35 cellular contexts compared by ENCODE assay signal in genomic region chr15:51212239-51212638, GRCh38.
DNase-seq lines count a peak whose midpoint lies in the region; ATAC-seq, FAIRE-seq and TF ChIP-seq lines count a peak whose summit lies in the region.
"Had no signal": no experiment of that assay in that cellular context is flagged by ENCODE, and none has a peak within 500 bp of the region (broad histone marks: within the 10 kb centered on the region; RNA-seq: fewer than 3 reads in every experiment).

No MANE protein-coding gene starts in this region.

- H3K27ac ChIP-seq in HepG2 (ENCODE audit: extremely low read length, insufficient read depth, low read length) (no peak overlapping the region), right lobe of liver (no peak overlapping the region), K562 (ENCODE audit: extremely low read depth, low read depth, low read length) (no peak overlapping the region), neural progenitor cell (no peak overlapping the region), osteoblast (ENCODE audit: low read depth, low read length) (no peak overlapping the region)
- H3K27ac ChIP-seq: 22Rv1; A549; BLaER1; BLaER1 treated with 17β-estradiol and CSF1 and Interleukin-3, amounts not matched to agents 10 nM and 100 nM; C4-2B had no signal

- TF ChIP-seq CTCF in HepG2 (CRISPR knock-in tag; IDR thresholded peaks at IDR 0.05): no peak
- no peak for TF ChIP-seq CTCF in right lobe of liver (IDR thresholded peaks at IDR 0.05)
- TF ChIP-seq CTCF in K562 (IDR thresholded peaks at IDR 0.05 in 2 of 3, conservative IDR thresholded peaks at IDR 0.05 in 1 of 3; ENCODE audit: insufficient read depth in 2 of 3, low read depth in 1 of 3, low read length in 3 of 3): no peak
- TF ChIP-seq CTCF in neural progenitor cell (IDR thresholded peaks at IDR 0.05): no peak
- TF ChIP-seq CTCF in osteoblast (IDR thresholded peaks at IDR 0.05; ENCODE audit: extremely low read depth, low read depth, low read length): no peak

- H3K4me3 Mint-ChIP-seq in neural progenitor cell: peak overlapping the region; percentile 64
- H3K4me3 Mint-ChIP-seq: B cell; CD14-positive monocyte; CD4-positive, alpha-beta memory T cell; CD4-positive, alpha-beta T cell; CD4-positive, CD25-positive, alpha-beta regulatory T cell; CD8-positive, alpha-beta memory T cell; CD8-positive, alpha-beta T cell had no signal

- TF ChIP-seq POLR2A in HepG2 (IDR thresholded peaks at IDR 0.05; ENCODE audit: insufficient read depth in 1 of 2, low read depth in 2 of 2, low read length in 2 of 2): no peak
- no peak for TF ChIP-seq POLR2A in right lobe of liver (IDR thresholded peaks at IDR 0.05)
- no peak for TF ChIP-seq POLR2A in K562 (conservative IDR thresholded peaks at IDR 0.05)

- CTCF ChIA-PET in HepG2 (lab: Yijun Ruan, JAX; ENCODE audit: low intra/inter-chr PET ratio, low total read pairs) (no interaction called here), K562 (lab: Yijun Ruan, JAX; ENCODE audit: low intra/inter-chr PET ratio) (no interaction called here)

- peaks cover 2% of the 10 kb centered on the region for H3K27me3 Mint-ChIP-seq in neural progenitor cell (ENCODE audit: insufficient read depth, low read depth)

- TF ChIP-seq RAD21 in HepG2 (CRISPR knock-in tag; IDR thresholded peaks at IDR 0.05): no peak
- no peak for TF ChIP-seq RAD21 in K562 (CRISPR knock-in tag; conservative IDR thresholded peaks at IDR 0.05 in 1 of 2, IDR thresholded peaks at IDR 0.05 in 1 of 2)

- H3K9me1 ChIP-seq in K562 (ENCODE audit: control insufficient read depth, insufficient read depth, low read length): no peaks in the 10 kb centered on the region

- 75% methylated on average over 5 of the region's 5 CpGs for WGBS in HepG2 (ENCODE audit: low lambda C conversion rate)
- WGBS in right lobe of liver (ENCODE audit: insufficient coverage, low coverage, low lambda C conversion rate, missing lambda C conversion rate): 49% methylated on average over 2 of the region's 5 CpGs
- 42% methylated on average over 5 of the region's 5 CpGs for WGBS in K562 (ENCODE audit: insufficient coverage, low coverage, missing lambda C conversion rate)

- H3K27ac Mint-ChIP-seq in neural progenitor cell: no peak overlapping the region
- H3K27ac Mint-ChIP-seq: B cell; CD14-positive monocyte; CD4-positive, alpha-beta memory T cell; CD4-positive, alpha-beta T cell; CD4-positive, CD25-positive, alpha-beta regulatory T cell; CD8-positive, alpha-beta memory T cell; CD8-positive, alpha-beta T cell had no signal

- H3K4me3 ChIP-seq in HepG2 (replicated peaks in 1 of 3; ENCODE audit: insufficient read depth in 1 of 3, low read depth in 2 of 3, low read length in 3 of 3) (no peak overlapping the region), right lobe of liver (no peak overlapping the region), K562 (no peak overlapping the region), neural progenitor cell (no peak overlapping the region), osteoblast (ENCODE audit: insufficient read depth, low read length) (no peak overlapping the region)
- H3K4me3 ChIP-seq: A549; BLaER1; BLaER1 treated with 17β-estradiol and CSF1 and Interleukin-3, amounts not matched to agents 10 nM and 100 nM had no signal

- no peaks in the 10 kb centered on the region for H3K4me1 ChIP-seq in HepG2 (ENCODE audit: insufficient read depth, low read length)
- no peaks in the 10 kb centered on the region for H3K4me1 ChIP-seq in right lobe of liver
- H3K4me1 ChIP-seq in K562 (replicated peaks in 1 of 2; ENCODE audit: control insufficient read depth in 2 of 2, insufficient read depth in 2 of 2, low read length in 2 of 2): no peaks in the 10 kb centered on the region
- no peaks in the 10 kb centered on the region for H3K4me1 ChIP-seq in neural progenitor cell
- no peaks in the 10 kb centered on the region for H3K4me1 ChIP-seq in osteoblast (ENCODE audit: insufficient read depth, low read length)
- H3K4me1 ChIP-seq: A549; BE2C; BLaER1; BLaER1 treated with 17β-estradiol and CSF1 and Interleukin-3, amounts not matched to agents 10 nM and 100 nM; Caco-2 had no signal

- DNase-seq in HepG2 (ENCODE audit: low spot score) (no peak), right lobe of liver (no peak), K562 (ENCODE audit: extremely low read depth in 1 of 4, low spot score in 3 of 4) (no peak), neural progenitor cell (ENCODE audit: low spot score) (no peak), osteoblast (ENCODE audit: insufficient read length, low spot score, missing footprints) (no peak)
- DNase-seq: 8988T; ACHN; AML-193; BE2C; C1 segment of cervical spinal cord; Caco-2; Calu3; CD4-positive, alpha-beta memory T cell; CD4-positive, alpha-beta T cell; CD4-positive, CD25-positive, alpha-beta regulatory T cell; CD8-positive, alpha-beta memory T cell; CD8-positive, alpha-beta T cell; COR-L47; DMS 273 treated with DMSO at 0.1 percent for 48 hours; DMS153; DMS53; DMS79; DMS79 treated with DMSO at 0.1 percent for 48 hours; DND-41; EL had no signal

- no peak for FAIRE-seq in HepG2 (lab: Jason Lieb, UNC)
- no peak for FAIRE-seq in K562 (lab: Jason Lieb, UNC)
- FAIRE-seq: A204.1, A549, D721Med had no signal

- H3K36me3 Mint-ChIP-seq in neural progenitor cell: no peaks in the 10 kb centered on the region
- H3K36me3 Mint-ChIP-seq: CD14-positive monocyte; CD4-positive, alpha-beta memory T cell; CD4-positive, CD25-positive, alpha-beta regulatory T cell; CD8-positive, alpha-beta memory T cell; CD8-positive, alpha-beta T cell had no signal

- no peaks in the 10 kb centered on the region for H3K9me3 ChIP-seq in HepG2 (ENCODE audit: low read length)
- H3K9me3 ChIP-seq in right lobe of liver: no peaks in the 10 kb centered on the region
- H3K9me3 ChIP-seq in K562 (replicated peaks; ENCODE audit: control insufficient read depth, insufficient read depth, low read depth, low read length): no peaks in the 10 kb centered on the region
- H3K9me3 ChIP-seq in neural progenitor cell (ENCODE audit: low read depth): no peaks in the 10 kb centered on the region
- no peaks in the 10 kb centered on the region for H3K9me3 ChIP-seq in osteoblast (ENCODE audit: low read depth, low read length)
- H3K9me3 ChIP-seq: A549; BE2C; BLaER1; BLaER1 treated with 17β-estradiol and CSF1 and Interleukin-3, amounts not matched to agents 10 nM and 100 nM; Caco-2 had no signal

- H3K9ac ChIP-seq in HepG2 (ENCODE audit: insufficient read depth, low read depth, low read length) (no peak overlapping the region), K562 (ENCODE audit: insufficient read depth in 1 of 2, low read depth in 2 of 2, low read length in 2 of 2) (no peak overlapping the region), neural progenitor cell (no peak overlapping the region)
- H3K9ac ChIP-seq: BLaER1; BLaER1 treated with 17β-estradiol and CSF1 and Interleukin-3, amounts not matched to agents 10 nM and 100 nM had no signal

- no peaks in the 10 kb centered on the region for H4K20me1 ChIP-seq in HepG2 (ENCODE audit: insufficient read depth, low read length)
- H4K20me1 ChIP-seq in K562 (replicated peaks; ENCODE audit: control insufficient read depth, insufficient read depth, low read length): no peaks in the 10 kb centered on the region
- no peaks in the 10 kb centered on the region for H4K20me1 ChIP-seq in neural progenitor cell (ENCODE audit: low read depth)
- no peaks in the 10 kb centered on the region for H4K20me1 ChIP-seq in osteoblast (ENCODE audit: insufficient read depth, low read length)
- H4K20me1 ChIP-seq: BLaER1; BLaER1 treated with 17β-estradiol and CSF1 and Interleukin-3, amounts not matched to agents 10 nM and 100 nM had no signal

- POLR2A ChIA-PET in HepG2 (lab: Yijun Ruan, JAX) (no interaction called here), K562 (lab: Yijun Ruan, JAX) (interaction anchor here (1.1 kb wide), 2 partner anchors 13 to 14 kb away, joined by 3 to 4 read pairs; no protein-coding TSS in a partner anchor)

- H2AFZ ChIP-seq in HepG2 (ENCODE audit: low read length) (no peak overlapping the region), K562 (ENCODE audit: low read depth, low read length) (no peak overlapping the region), neural progenitor cell (replicated peaks) (no peak overlapping the region), osteoblast (ENCODE audit: low read length) (no peak overlapping the region)

- no peaks in the 10 kb centered on the region for H3K79me2 ChIP-seq in HepG2 (ENCODE audit: insufficient read depth, low read length)
- no peaks in the 10 kb centered on the region for H3K79me2 ChIP-seq in K562 (ENCODE audit: control insufficient read depth, insufficient read depth, low read length)
- no peaks in the 10 kb centered on the region for H3K79me2 ChIP-seq in neural progenitor cell (ENCODE audit: low read depth)
- no peaks in the 10 kb centered on the region for H3K79me2 ChIP-seq in osteoblast (ENCODE audit: insufficient read depth, low read length)

- H3K4me2 ChIP-seq in HepG2 (ENCODE audit: low read depth, low read length) (no peak overlapping the region), K562 (ENCODE audit: insufficient read depth, low read length) (no peak overlapping the region), neural progenitor cell (no peak overlapping the region), osteoblast (ENCODE audit: insufficient read depth, low read length) (no peak overlapping the region)
- H3K4me2 ChIP-seq: A549; BLaER1; BLaER1 treated with 17β-estradiol and CSF1 and Interleukin-3, amounts not matched to agents 10 nM and 100 nM had no signal

- no peaks in the 10 kb centered on the region; a peak in 1 of 5 replicates for H3K36me3 ChIP-seq in HepG2 (replicated peaks in 1 of 2; ENCODE audit: control insufficient read depth in 1 of 2, insufficient read depth in 2 of 2, low read length in 2 of 2)
- H3K36me3 ChIP-seq in right lobe of liver: no peaks in the 10 kb centered on the region
- no peaks in the 10 kb centered on the region for H3K36me3 ChIP-seq in K562 (ENCODE audit: control insufficient read depth, insufficient read depth, low read length)
- H3K36me3 ChIP-seq in neural progenitor cell: no peaks in the 10 kb centered on the region
- H3K36me3 ChIP-seq in osteoblast (ENCODE audit: insufficient read depth, low read length): no peaks in the 10 kb centered on the region
- H3K36me3 ChIP-seq: BE2C; BLaER1; BLaER1 treated with 17β-estradiol and CSF1 and Interleukin-3, amounts not matched to agents 10 nM and 100 nM had no signal

- H3K27me3 ChIP-seq in HepG2 (ENCODE audit: control insufficient read depth in 1 of 2, insufficient read depth in 2 of 2, low read length in 2 of 2) (no peaks in the 10 kb centered on the region), right lobe of liver (peaks cover 0 to 5% of the 10 kb centered on the region in 2 donors), K562 (ENCODE audit: control insufficient read depth in 2 of 2, insufficient read depth in 2 of 2, low read length in 2 of 2) (peaks cover 0 to 6% of the 10 kb centered on the region in 2 experiments; a peak in 1 of 5 replicates), neural progenitor cell (no peaks in the 10 kb centered on the region), osteoblast (ENCODE audit: insufficient read depth, low read length) (no peaks in the 10 kb centered on the region)
- H3K27me3 ChIP-seq: BE2C; BLaER1; BLaER1 treated with 17β-estradiol and CSF1 and Interleukin-3, amounts not matched to agents 10 nM and 100 nM had no signal

- H3K4me1 Mint-ChIP-seq in neural progenitor cell: peaks cover 6% of the 10 kb centered on the region
- H3K4me1 Mint-ChIP-seq: B cell; CD14-positive monocyte; CD4-positive, alpha-beta memory T cell; CD4-positive, CD25-positive, alpha-beta regulatory T cell; CD8-positive, alpha-beta memory T cell had no signal

- in situ Hi-C loops in HepG2 (cut with HindIII; ENCODE audit: extremely low pct_ligation_motif_present, low pct_unique_long_range_greater_than_20kb) (no loop called here), K562 (cut with MboI) (no loop called here)

- ATAC-seq in HepG2: no peak
- ATAC-seq in right lobe of liver: no peak
- no peak for ATAC-seq in K562
- ATAC-seq in HG03457 (IDR thresholded peaks at IDR 0.05; ENCODE audit: unreplicated experiment): no peak
- ATAC-seq: A549; CD8-positive, alpha-beta T cell had no signal

- BruUV-seq in HepG2 (replicated peaks; lab: Mats Ljungman, UMichigan) (no TSS peak), K562 (replicated peaks; lab: Mats Ljungman, UMichigan) (no TSS peak)

- no peaks in the 10 kb centered on the region for H3K9me3 Mint-ChIP-seq in neural progenitor cell
- H3K9me3 Mint-ChIP-seq: CD4-positive, alpha-beta memory T cell; CD4-positive, alpha-beta T cell; CD8-positive, alpha-beta T cell had no signal

- intact Hi-C loops in HepG2 (cut with micrococcal nuclease; ENCODE audit: unreplicated experiment): no loop called here
- intact Hi-C loops in right lobe of liver (cut with DNase I): no loop called here
- intact Hi-C loops in K562 (cut with micrococcal nuclease): no loop called here

- H3F3A ChIP-seq in neural progenitor cell (ENCODE audit: low read depth): no peaks in the 10 kb centered on the region

- TF ChIP-seq EP300 in HepG2 (IDR thresholded peaks at IDR 0.05; ENCODE audit: low read depth in 2 of 2, low read length in 2 of 2): no peak
- no peak for TF ChIP-seq EP300 in HepG2 (CRISPR knock-in tag; IDR thresholded peaks at IDR 0.05; ENCODE audit: borderline replicate concordance)
- TF ChIP-seq EP300 in K562 (IDR thresholded peaks at IDR 0.05; ENCODE audit: low read length): no peak
